19 cellular contexts compared by ENCODE assay signal in genomic region chr7:27145167-27145883, GRCh38. TPM values are rescaled to one million over a fixed set of nuclear protein-coding genes. Genes with fewer than 3 reads are reported as not detected.
A peak's percentile ranks its signal among the peaks of the same experiment; 100 is the strongest.
DNase-seq lines count a peak whose midpoint lies in the region; TF ChIP-seq lines count a peak whose summit lies in the region.
"Had no signal": no experiment of that assay in that cellular context is flagged by ENCODE, and none has a peak within 500 bp of the region (broad histone marks: within the 10 kb centered on the region; RNA-seq: fewer than 3 reads in every experiment).

No MANE protein-coding gene starts in this region.

- no peaks in the 10 kb centered on the region for H3K9me3 ChIP-seq in breast epithelium
- H3K9me3 ChIP-seq: A549 had no signal

- CTCF ChIA-PET in MCF 10A (lab: Yijun Ruan, JAX), result interaction anchor here (0.6 to 6.7 kb wide), 15 partner anchors 16 to 1046 kb away, joined by 3 to 190 read pairs (median 7); no protein-coding TSS in a partner anchor

- peak overlapping the region; percentile 95 to 96 for H3K27ac ChIP-seq in breast epithelium
- H3K27ac ChIP-seq: A549 had no signal

- H3K4me3 ChIP-seq in breast epithelium (peak overlapping the region; percentile 14 to 80 (median 75)), epithelial cell of proximal tubule (ENCODE audit: low read depth, low read length) (peak overlapping the region; percentile 75)
- H3K4me3 ChIP-seq: A549, GM12878 had no signal

- intact Hi-C loops in breast epithelium (cut with DNase I; ENCODE audit: low total_unique reads) (loop anchor here (5.0 kb wide), 2 partner anchors 532 to 773 kb away; no protein-coding TSS in a partner anchor), MCF 10A (cut with micrococcal nuclease) (no loop called here)

- no peak for TF ChIP-seq POLR2A in breast epithelium (IDR thresholded peaks at IDR 0.05)

- H3K36me3 Mint-ChIP-seq in MCF 10A (ENCODE audit: insufficient read depth, unreplicated experiment) (peaks cover 29% of the 10 kb centered on the region), nephron progenitor cell (ENCODE audit: low read depth) (peaks cover 95% of the 10 kb centered on the region), type B pancreatic cell (peaks cover 35% of the 10 kb centered on the region)
- H3K36me3 Mint-ChIP-seq: CD8-positive, alpha-beta T cell had no signal

- no peaks in the 10 kb centered on the region for H3K36me3 ChIP-seq in breast epithelium

- H3K9me3 Mint-ChIP-seq in MCF 10A (ENCODE audit: unreplicated experiment), result no peaks in the 10 kb centered on the region
- H3K9me3 Mint-ChIP-seq in nephron progenitor cell, result no peaks in the 10 kb centered on the region
- H3K9me3 Mint-ChIP-seq in type B pancreatic cell, result no peaks in the 10 kb centered on the region
- H3K9me3 Mint-ChIP-seq: activated T-cell treated with anti-CD3 and anti-CD28 coated beads, Interleukin-2, amount 50 U/mL, for 4 hours; CD8-positive, alpha-beta T cell had no signal

- peaks cover 0 to 25% of the 10 kb centered on the region in 2 donors for H3K27me3 ChIP-seq in breast epithelium

- POLR2A ChIA-PET in MCF 10A (lab: Yijun Ruan, JAX), result interaction anchor here (0.6 to 7.2 kb wide), 8 partner anchors 18 to 654 kb away, joined by 3 to 459 read pairs (median 25); partner anchors contain the start of gene HOXA9

- peaks cover 0 to 4% of the 10 kb centered on the region in 2 donors for H3K4me1 ChIP-seq in breast epithelium

- TF ChIP-seq CTCF in breast epithelium (IDR thresholded peaks at IDR 0.05) (no peak), MCF 10A (IDR thresholded peaks at IDR 0.05; ENCODE audit: unreplicated experiment) (no peak), epithelial cell of proximal tubule (conservative IDR thresholded peaks at IDR 0.05; ENCODE audit: low read depth, low read length) (no peak), nephron progenitor cell (IDR thresholded peaks at IDR 0.05) (no peak), type B pancreatic cell (conservative IDR thresholded peaks at IDR 0.05) (no peak)

- DNase-seq in breast epithelium (ENCODE audit: low spot score in 2 of 2) (peak in 1 of 2 donors; percentile 14), MCF 10A (ENCODE audit: unreplicated experiment) (no peak), epithelial cell of proximal tubule (ENCODE audit: low read depth) (no peak), nephron progenitor cell (peak; percentile 49), type B pancreatic cell (ENCODE audit: extremely low spot score, unreplicated experiment) (peak; percentile 68), NCI-H524 treated with DMSO at 0.1 percent for 48 hours (lab: John Stamatoyannopoulos, UW) (no peak), NCI-H748 treated with DMSO at 0.1 percent for 48 hours (lab: John Stamatoyannopoulos, UW) (no peak)
- DNase-seq in activated CD8-positive, alpha-beta memory T cell treated with anti-CD3 and anti-CD28 coated beads, Interleukin-2, amount 50 U/mL, for 48 hours, result no peak
- DNase-seq: activated CD4-positive, alpha-beta T cell treated with anti-CD3 and anti-CD28 coated beads for 48 hours; activated T-cell treated with anti-CD3 and anti-CD28 coated beads, Interleukin-2, amount 50 U/mL, for 4 hours; amygdala; dermis blood vessel endothelial cell; stimulated activated CD4-positive, alpha-beta T cell treated with anti-CD3 and anti-CD28 coated beads, Interleukin-2, amount 100 ng/mL, for 24 hours had no signal

- H3K27me3 Mint-ChIP-seq in MCF 10A (ENCODE audit: insufficient read depth, unreplicated experiment) (no peaks in the 10 kb centered on the region), nephron progenitor cell (ENCODE audit: low read depth, poor library complexity) (peaks cover 17% of the 10 kb centered on the region), type B pancreatic cell (peaks cover 74% of the 10 kb centered on the region)

- H3K4me3 Mint-ChIP-seq in MCF 10A (ENCODE audit: unreplicated experiment), result no peak overlapping the region
- peak overlapping the region; percentile 97 for H3K4me3 Mint-ChIP-seq in nephron progenitor cell
- peak overlapping the region; percentile 99 for H3K4me3 Mint-ChIP-seq in type B pancreatic cell
- H3K4me3 Mint-ChIP-seq: activated T-cell treated with anti-CD3 and anti-CD28 coated beads, Interleukin-2, amount 50 U/mL, for 4 hours; CD8-positive, alpha-beta T cell had no signal

- no TSS peak for BruUV-seq in MCF 10A (replicated peaks; lab: Mats Ljungman, UMichigan)

- H3K27ac Mint-ChIP-seq in MCF 10A (ENCODE audit: low read depth, unreplicated experiment) (no peak overlapping the region), nephron progenitor cell (peak overlapping the region; percentile 99), type B pancreatic cell (peak overlapping the region; percentile 77)
- H3K27ac Mint-ChIP-seq: CD8-positive, alpha-beta T cell had no signal

- H3K4me1 Mint-ChIP-seq in MCF 10A (ENCODE audit: insufficient read depth, unreplicated experiment), result peaks cover 16% of the 10 kb centered on the region
- H3K4me1 Mint-ChIP-seq in nephron progenitor cell, result peaks cover 51% of the 10 kb centered on the region
- peaks cover 23% of the 10 kb centered on the region for H3K4me1 Mint-ChIP-seq in type B pancreatic cell (ENCODE audit: unreplicated experiment)

RNA-seq across cellular contexts. Expression of gene HOXA5, which starts 1.8 kb away (rescaled TPM):
- total RNA-seq in breast epithelium (10 to 100 TPM; 11.5 to 48.7 (median 22.6) TPM), MCF 10A (2022) (7.4 and 8.8 TPM in 2 replicates), epithelial cell of proximal tubule (20.1 and 47.6 TPM in 2 replicates), type B pancreatic cell (ENCODE audit: low replicate concordance) (55.0 and 77.7 TPM in 2 replicates)
- total RNA-seq: activated T-cell treated with anti-CD3 and anti-CD28 coated beads, Interleukin-2, amount 50 U/mL, for 4 hours; Right ventricle myocardium inferior; T-helper 2 cell treated with Interferon-gamma antibody and Interleukin-4, amounts not matched to agents 100 ng/mL and 5 ng/mL, for 36 hours had no signal

RNA-seq across cellular contexts. Expression of gene HOXA6, which starts 2.2 kb away (rescaled TPM):
- 10 to 100 TPM in 1 of 3 donors, 1 to 10 TPM in 2; 7.9 to 16.0 (median 9.0) TPM for total RNA-seq in breast epithelium
- total RNA-seq in MCF 10A (2022), result 0.96 and 2.0 TPM in 2 replicates
- 5.7 and 11.8 TPM in 2 replicates for total RNA-seq in epithelial cell of proximal tubule
- 4.2 and 10.9 TPM in 2 replicates for total RNA-seq in type B pancreatic cell (ENCODE audit: low replicate concordance)
- total RNA-seq: activated T-cell treated with anti-CD3 and anti-CD28 coated beads, Interleukin-2, amount 50 U/mL, for 4 hours; CD8-positive, alpha-beta T cell; GM12878; Right ventricle myocardium inferior; T-helper 2 cell treated with Interferon-gamma antibody and Interleukin-4, amounts not matched to agents 100 ng/mL and 5 ng/mL, for 36 hours had no signal

RNA-seq across cellular contexts. Expression of gene HOXA3, which starts 7.1 kb away (rescaled TPM):
- total RNA-seq in breast epithelium (1 to 10 TPM; 4.5 to 6.4 (median 4.6) TPM), MCF 10A (2022) (8.2 and 14.0 TPM in 2 replicates), epithelial cell of proximal tubule (14.4 and 33.2 TPM in 2 replicates), type B pancreatic cell (ENCODE audit: low replicate concordance) (40.5 and 92.8 TPM in 2 replicates)
- total RNA-seq: activated T-cell treated with anti-CD3 and anti-CD28 coated beads, Interleukin-2, amount 50 U/mL, for 4 hours; CD8-positive, alpha-beta T cell; GM12878; Right ventricle myocardium inferior; T-helper 2 cell treated with Interferon-gamma antibody and Interleukin-4, amounts not matched to agents 100 ng/mL and 5 ng/mL, for 36 hours had no signal

RNA-seq across cellular contexts. Expression of gene HOXA7, which starts 11.2 kb away (rescaled TPM):
- 1 to 10 TPM; 4.6 to 8.8 (median 6.2) TPM for total RNA-seq in breast epithelium
- total RNA-seq in MCF 10A (2022), result 0.29 and 0.44 TPM in 2 replicates
- total RNA-seq in epithelial cell of proximal tubule, result 21.4 and 27.9 TPM in 2 replicates
- 3.2 and 6.2 TPM in 2 replicates for total RNA-seq in type B pancreatic cell (ENCODE audit: low replicate concordance)
- total RNA-seq: activated T-cell treated with anti-CD3 and anti-CD28 coated beads, Interleukin-2, amount 50 U/mL, for 4 hours; CD8-positive, alpha-beta T cell; GM12878; mucosa of gallbladder; Right ventricle myocardium inferior; T-helper 2 cell treated with Interferon-gamma antibody and Interleukin-4, amounts not matched to agents 100 ng/mL and 5 ng/mL, for 36 hours had no signal

RNA-seq across cellular contexts. Expression of gene HOXA4, which starts 14.8 kb away (rescaled TPM):
- 1 to 10 TPM in 2 of 3 donors, under 1 TPM in 1; 0.80 to 2.8 (median 2.0) TPM for total RNA-seq in breast epithelium
- total RNA-seq in MCF 10A (2022), result 2.6 and 3.7 TPM in 2 replicates
- 9.2 and 14.6 TPM in 2 replicates for total RNA-seq in epithelial cell of proximal tubule
- 28.5 and 37.6 TPM in 2 replicates for total RNA-seq in type B pancreatic cell (ENCODE audit: low replicate concordance)
- total RNA-seq: GM12878 had no signal

Comparison
In these comparisons a context has a peak if more than half of its experiments do, and no peak if none do; other contexts are left out.
1. DNase-seq: peak in nephron progenitor cell (single experiment) and type B pancreatic cell (single experiment); none in MCF 10A (single experiment), epithelial cell of proximal tubule (single experiment), activated CD8-positive, alpha-beta memory T cell treated with anti-CD3 and anti-CD28 coated beads, Interleukin-2, amount 50 U/mL, for 48 hours (single experiment), NCI-H524 treated with DMSO at 0.1 percent for 48 hours (single experiment) and NCI-H748 treated with DMSO at 0.1 percent for 48 hours (single experiment).